In the genomic region with DNA sequence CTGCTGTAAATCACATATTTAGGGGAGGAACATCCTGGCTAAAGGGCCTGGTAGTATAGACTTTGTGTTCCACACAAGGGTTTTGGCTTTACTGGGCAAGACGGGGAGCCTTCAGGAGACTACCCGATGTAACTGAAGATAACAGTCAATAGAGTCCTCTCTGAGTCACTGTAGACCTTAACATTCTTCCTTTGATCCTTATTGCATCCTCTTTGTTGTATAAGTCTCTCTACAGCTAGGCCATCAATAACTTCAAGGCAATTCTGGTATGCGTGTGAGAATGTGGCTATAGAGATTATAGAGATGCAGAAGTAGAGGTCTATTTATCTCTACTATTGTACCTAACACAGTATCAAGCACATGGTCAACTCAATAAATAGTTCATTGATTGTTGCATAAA, we compare ENCODE assay signal across 18 cellular contexts.
DNase-seq lines count a peak whose midpoint lies in the region; ATAC-seq and TF ChIP-seq lines count a peak whose summit lies in the region.
"Had no signal": no experiment of that assay in that cellular context is flagged by ENCODE, and none has a peak within 500 bp of the region (broad histone marks: within the 10 kb centered on the region; RNA-seq: fewer than 3 reads in every experiment).

No MANE protein-coding gene starts in this region.

- H3K27ac ChIP-seq in SK-N-SH (ENCODE audit: low read depth in 2 of 2, low read length in 1 of 2) (peak overlapping the region in 1 of 2 experiments; percentile 76; a peak in 1 of 4 replicates), adrenal gland (peak overlapping the region in 3 of 5 donors; percentile 59 to 71 (median 70))
- H3K27ac ChIP-seq: 22Rv1, BLaER1, C4-2B had no signal

- CTCF ChIA-PET in SK-N-SH (lab: Yijun Ruan, JAX), result no interaction called here

- peaks cover 2 to 22% of the 10 kb centered on the region in 2 experiments; a peak in 3 of 4 replicates for H3K4me1 ChIP-seq in SK-N-SH (ENCODE audit: control insufficient read depth in 1 of 2, insufficient read depth in 2 of 2, low read depth in 1 of 2, low read length in 1 of 2)
- peaks cover 26 to 34% of the 10 kb centered on the region in 2 donors for H3K4me1 ChIP-seq in adrenal gland (replicated peaks in 1 of 2)
- H3K4me1 ChIP-seq: BLaER1 had no signal

- TF ChIP-seq CTCF in SK-N-SH (IDR thresholded peaks at IDR 0.05) (no peak), adrenal gland (IDR thresholded peaks at IDR 0.05) (no peak)

- POLR2A ChIA-PET in SK-N-SH (lab: Yijun Ruan, JAX), result no interaction called here

- no peaks in the 10 kb centered on the region for H3K27me3 ChIP-seq in SK-N-SH (ENCODE audit: insufficient read depth)
- H3K27me3 ChIP-seq in adrenal gland, result no peaks in the 10 kb centered on the region
- H3K27me3 ChIP-seq: BLaER1 had no signal

- TF ChIP-seq RAD21 in SK-N-SH (IDR thresholded peaks at IDR 0.05; ENCODE audit: low read length), result no peak

- no peaks in the 10 kb centered on the region for H4K20me1 ChIP-seq in SK-N-SH (ENCODE audit: insufficient read depth)
- H4K20me1 ChIP-seq: BLaER1 had no signal

- H3K9me3 ChIP-seq in SK-N-SH (no peaks in the 10 kb centered on the region), adrenal gland (replicated peaks in 1 of 3) (no peaks in the 10 kb centered on the region)
- H3K9me3 ChIP-seq: BLaER1 had no signal

- H3K4me3 ChIP-seq in SK-N-SH (ENCODE audit: low read depth in 2 of 2, low read length in 1 of 2), result no peak overlapping the region
- no peak overlapping the region for H3K4me3 ChIP-seq in adrenal gland
- H3K4me3 ChIP-seq: BLaER1, GM12878, GM23338 had no signal

- H3K9me2 ChIP-seq in SK-N-SH, result no peaks in the 10 kb centered on the region

- no peaks in the 10 kb centered on the region for H3K36me3 ChIP-seq in SK-N-SH (replicated peaks in 1 of 2; ENCODE audit: control insufficient read depth in 1 of 2, insufficient read depth in 2 of 2, low read length in 1 of 2)
- H3K36me3 ChIP-seq in adrenal gland (replicated peaks in 1 of 2), result no peaks in the 10 kb centered on the region
- H3K36me3 ChIP-seq: BLaER1 had no signal

- peaks cover 23% of the 10 kb centered on the region for H3F3A ChIP-seq in SK-N-SH (replicated peaks; ENCODE audit: insufficient read depth)

- TF ChIP-seq POLR2A in adrenal gland (IDR thresholded peaks at IDR 0.05), result no peak

- DNase-seq in SK-N-SH, result no peak
- peak; percentile 14 for DNase-seq in DMS53 treated with DMSO at 0.1 percent for 48 hours (lab: John Stamatoyannopoulos, UW; ENCODE audit: unreplicated experiment)
- peak in 4 of 7 donors; percentile 19 to 53 (median 47) for DNase-seq in adrenal gland
- DNase-seq in SKM-1 (lab: John Stamatoyannopoulos, UW; ENCODE audit: unreplicated experiment), result no peak
- DNase-seq: CD4-positive, CD25-positive, alpha-beta regulatory T cell; CD8-positive, alpha-beta T cell; DMS79; EL; GDM1; H9 had no signal

- no peak for ATAC-seq in SK-N-SH treated with all-trans-retinoic acid at 6 μM for 48 hours
- no peak for ATAC-seq in GM21367 (IDR thresholded peaks at IDR 0.05; ENCODE audit: unreplicated experiment)
- ATAC-seq: CD8-positive, alpha-beta T cell; GM12878; HCT116 had no signal

- peak overlapping the region; percentile 47; the same call in 1 of the 2 replicates for H2AFZ ChIP-seq in SK-N-SH (ENCODE audit: low read depth)
- H2AFZ ChIP-seq: GM23338 had no signal

- no peak overlapping the region for H3K9ac ChIP-seq in SK-N-SH
- H3K9ac ChIP-seq: BLaER1 had no signal

- no peak overlapping the region for H3K4me2 ChIP-seq in SK-N-SH
- H3K4me2 ChIP-seq: BLaER1, GM23338 had no signal

- intact Hi-C loops in adrenal gland (cut with DNase I), result no loop called here

- WGBS in SK-N-SH (ENCODE audit: low lambda C conversion rate), result 84% methylated on average over 3 of the region's 3 CpGs
- 40 to 53% (median 45%) methylated on average over 3 of the region's 3 CpGs for WGBS in adrenal gland, 4 donors

- TF ChIP-seq EP300 in SK-N-SH (IDR thresholded peaks at IDR 0.05; ENCODE audit: borderline replicate concordance in 1 of 2, low read depth in 1 of 2, low read length in 1 of 2), result no peak

- H3K79me2 ChIP-seq in SK-N-SH (ENCODE audit: insufficient read depth), result no peaks in the 10 kb centered on the region

TF ChIP-seq in SK-N-SH, 30 proteins besides CTCF, POLR2A, EP300 and RAD21 (continues in another document):
- TF ChIP-seq EZH2phosphoT487 (IDR thresholded peaks at IDR 0.05; ENCODE audit: borderline replicate concordance, low read depth), result no peak
- TF ChIP-seq SMC3 (IDR thresholded peaks at IDR 0.05; ENCODE audit: low read depth, low read length), result no peak
- no peak for TF ChIP-seq SIN3A (IDR thresholded peaks at IDR 0.05; ENCODE audit: borderline replicate concordance, low read depth, low read length)
- no peak for TF ChIP-seq GABPA (IDR thresholded peaks at IDR 0.05; ENCODE audit: low read depth)
- TF ChIP-seq ELF1 (IDR thresholded peaks at IDR 0.05), result no peak
- TF ChIP-seq GATA2 (CRISPR knock-in tag; IDR thresholded peaks at IDR 0.05), result no peak
- TF ChIP-seq TCF12 (IDR thresholded peaks at IDR 0.05), result no peak
- TF ChIP-seq YY1 (IDR thresholded peaks at IDR 0.05; ENCODE audit: low read depth), result no peak
- TF ChIP-seq JUND (IDR thresholded peaks at IDR 0.05), result no peak
- TF ChIP-seq, protein P1, sequence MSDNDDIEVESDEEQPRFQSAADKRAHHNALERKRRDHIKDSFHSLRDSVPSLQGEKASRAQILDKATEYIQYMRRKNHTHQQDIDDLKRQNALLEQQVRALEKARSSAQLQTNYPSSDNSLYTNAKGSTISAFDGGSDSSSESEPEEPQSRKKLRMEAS (IDR thresholded peaks at IDR 0.05; ENCODE audit: low read depth), result no peak
- TF ChIP-seq MEF2A (IDR thresholded peaks at IDR 0.05; ENCODE audit: borderline replicate concordance, low read depth), result no peak
- no peak for TF ChIP-seq MXI1 (IDR thresholded peaks at IDR 0.05; ENCODE audit: low read depth, low read length)
- TF ChIP-seq, protein P2, sequence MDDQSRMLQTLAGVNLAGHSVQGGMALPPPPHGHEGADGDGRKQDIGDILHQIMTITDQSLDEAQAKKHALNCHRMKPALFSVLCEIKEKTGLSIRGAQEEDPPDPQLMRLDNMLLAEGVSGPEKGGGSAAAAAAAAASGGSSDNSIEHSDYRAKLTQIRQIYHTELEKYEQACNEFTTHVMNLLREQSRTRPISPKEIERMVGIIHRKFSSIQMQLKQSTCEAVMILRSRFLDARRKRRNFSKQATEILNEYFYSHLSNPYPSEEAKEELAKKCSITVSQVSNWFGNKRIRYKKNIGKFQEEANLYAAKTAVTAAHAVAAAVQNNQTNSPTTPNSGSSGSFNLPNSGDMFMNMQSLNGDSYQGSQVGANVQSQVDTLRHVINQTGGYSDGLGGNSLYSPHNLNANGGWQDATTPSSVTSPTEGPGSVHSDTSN (IDR thresholded peaks at IDR 0.05), result no peak
- no peak for TF ChIP-seq NRF1 (IDR thresholded peaks at IDR 0.05; ENCODE audit: low read depth, low read length)

TF ChIP-seq in SK-N-SH treated with all-trans-retinoic acid at 6 μM for 48 hours, 23 proteins besides CTCF, POLR2A, EP300 and RAD21 (continues in another document):
- TF ChIP-seq ZNF565 (CRISPR knock-in tag; conservative IDR thresholded peaks at IDR 0.05; ENCODE audit: low read depth) (no peak), TCF4 (CRISPR knock-in tag; IDR thresholded peaks at IDR 0.05; ENCODE audit: borderline replicate concordance) (no peak), SNAI2 (CRISPR knock-in tag; IDR thresholded peaks at IDR 0.05) (no peak), OSR1 (CRISPR knock-in tag; IDR thresholded peaks at IDR 0.05) (no peak), ZNF8 (CRISPR knock-in tag; IDR thresholded peaks at IDR 0.05) (no peak), ZFP30 (CRISPR knock-in tag; IDR thresholded peaks at IDR 0.05) (no peak), RARB (CRISPR knock-in tag; IDR thresholded peaks at IDR 0.05) (no peak), ZNF70 (CRISPR knock-in tag; IDR thresholded peaks at IDR 0.05) (no peak), BACH2 (CRISPR knock-in tag; IDR thresholded peaks at IDR 0.05; ENCODE audit: borderline replicate concordance) (no peak), ISL1 (CRISPR knock-in tag; IDR thresholded peaks at IDR 0.05) (no peak)
- TF ChIP-seq, protein P3, sequence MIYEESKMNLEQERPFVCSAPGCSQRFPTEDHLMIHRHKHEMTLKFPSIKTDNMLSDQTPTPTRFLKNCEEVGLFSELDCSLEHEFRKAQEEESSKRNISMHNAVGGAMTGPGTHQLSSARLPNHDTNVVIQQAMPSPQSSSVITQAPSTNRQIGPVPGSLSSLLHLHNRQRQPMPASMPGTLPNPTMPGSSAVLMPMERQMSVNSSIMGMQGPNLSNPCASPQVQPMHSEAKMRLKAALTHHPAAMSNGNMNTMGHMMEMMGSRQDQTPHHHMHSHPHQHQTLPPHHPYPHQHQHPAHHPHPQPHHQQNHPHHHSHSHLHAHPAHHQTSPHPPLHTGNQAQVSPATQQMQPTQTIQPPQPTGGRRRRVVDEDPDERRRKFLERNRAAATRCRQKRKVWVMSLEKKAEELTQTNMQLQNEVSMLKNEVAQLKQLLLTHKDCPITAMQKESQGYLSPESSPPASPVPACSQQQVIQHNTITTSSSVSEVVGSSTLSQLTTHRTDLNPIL (CRISPR knock-in tag; IDR thresholded peaks at IDR 0.05; ENCODE audit: low read depth), result no peak
- TF ChIP-seq, protein P4, sequence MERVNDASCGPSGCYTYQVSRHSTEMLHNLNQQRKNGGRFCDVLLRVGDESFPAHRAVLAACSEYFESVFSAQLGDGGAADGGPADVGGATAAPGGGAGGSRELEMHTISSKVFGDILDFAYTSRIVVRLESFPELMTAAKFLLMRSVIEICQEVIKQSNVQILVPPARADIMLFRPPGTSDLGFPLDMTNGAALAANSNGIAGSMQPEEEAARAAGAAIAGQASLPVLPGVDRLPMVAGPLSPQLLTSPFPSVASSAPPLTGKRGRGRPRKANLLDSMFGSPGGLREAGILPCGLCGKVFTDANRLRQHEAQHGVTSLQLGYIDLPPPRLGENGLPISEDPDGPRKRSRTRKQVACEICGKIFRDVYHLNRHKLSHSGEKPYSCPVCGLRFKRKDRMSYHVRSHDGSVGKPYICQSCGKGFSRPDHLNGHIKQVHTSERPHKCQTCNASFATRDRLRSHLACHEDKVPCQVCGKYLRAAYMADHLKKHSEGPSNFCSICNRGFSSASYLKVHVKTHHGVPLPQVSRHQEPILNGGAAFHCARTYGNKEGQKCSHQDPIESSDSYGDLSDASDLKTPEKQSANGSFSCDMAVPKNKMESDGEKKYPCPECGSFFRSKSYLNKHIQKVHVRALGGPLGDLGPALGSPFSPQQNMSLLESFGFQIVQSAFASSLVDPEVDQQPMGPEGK (CRISPR knock-in tag; IDR thresholded peaks at IDR 0.05; ENCODE audit: borderline replicate concordance), result no peak

Comparison
In these comparisons a context has a peak if more than half of its experiments do, and no peak if none do; other contexts are left out.
1. DNase-seq: peak in DMS53 treated with DMSO at 0.1 percent for 48 hours (single experiment) and adrenal gland (4 of 7); none in SK-N-SH (single experiment) and SKM-1 (single experiment).